33 cellular contexts compared by ENCODE assay signal in genomic region chr10:70960316-70960715, GRCh38.
"Had no signal": no experiment of that assay in that cellular context is flagged by ENCODE, and none has a peak within 500 bp of the region (broad histone marks: within the 10 kb centered on the region; RNA-seq: fewer than 3 reads in every experiment).

No MANE protein-coding gene starts in this region.

- FAIRE-seq: colon had no signal

- DNase-seq: activated B cell treated with CpG ODN at 0.5 μM for 24 hours; activated CD4-positive, alpha-beta memory T cell treated with anti-CD3 and anti-CD28 coated beads for 36 hours; activated CD4-positive, alpha-beta T cell treated with anti-CD3 and anti-CD28 coated beads for 48 hours; activated CD4-positive, alpha-beta T cell treated with anti-CD3 and anti-CD28 coated beads, Interleukin-2, amount 50 U/mL, for 1 hour; activated CD8-positive, alpha-beta memory T cell treated with anti-CD3 and anti-CD28 coated beads, Interleukin-2, amount 10 ng/mL, durations not matched to agents 7 days and 5 days; activated CD8-positive, alpha-beta memory T cell treated with anti-CD3 and anti-CD28 coated beads, Interleukin-2, amount 50 U/mL, for 4 hours; activated CD8-positive, alpha-beta T cell treated with anti-CD3 and anti-CD28 coated beads, Interleukin-2, amount 10 ng/mL, durations not matched to agents 7 days and 5 days; activated effector memory CD4-positive, alpha-beta T cell treated with anti-CD3 and anti-CD28 coated beads, Interleukin-2, amount 50 U/mL, for 16 hours; activated naive CD4-positive, alpha-beta T cell treated with anti-CD3 and anti-CD28 coated beads for 36 hours; activated naive CD8-positive, alpha-beta T cell treated with anti-CD3 and anti-CD28 coated beads for 36 hours; activated naive CD8-positive, alpha-beta T cell treated with anti-CD3 and anti-CD28 coated beads, Interleukin-2, amount 50 U/mL, for 24 hours; activated T-cell treated with anti-CD3 and anti-CD28 coated beads, Interleukin-2, amount 50 U/mL, for 1 hour; activated T-cell treated with anti-CD3 and anti-CD28 coated beads, Interleukin-2, amount 50 U/mL, for 48 hours; adrenal gland; amygdala; aorta; brain microvascular endothelial cell; caudate nucleus; cortex of kidney; dermis blood vessel endothelial cell; effector CD4-positive, alpha-beta T cell; effector memory CD8-positive, alpha-beta T cell; erythroblast; foreskin keratinocyte; gastrocnemius medialis; glutamatergic neuron; T-helper 1 cell; T-helper 17 cell; T1000; WERI-Rb-1 had no signal

- H3K27me3 ChIP-seq: adrenal gland had no signal

- H3K27ac ChIP-seq: adrenal gland, brain microvascular endothelial cell, esophagus muscularis mucosa, foreskin keratinocyte, gastrocnemius medialis, WERI-Rb-1 had no signal

- H3K36me3 ChIP-seq: adrenal gland, brain microvascular endothelial cell, esophagus muscularis mucosa, gastrocnemius medialis, WERI-Rb-1 had no signal

- H3K4me3 ChIP-seq: adrenal gland, esophagus muscularis mucosa, gastrocnemius medialis had no signal

- H3K9me3 ChIP-seq: adrenal gland, esophagus muscularis mucosa, gastrocnemius medialis had no signal

- H3K4me1 ChIP-seq: adrenal gland, esophagus muscularis mucosa, foreskin keratinocyte, gastrocnemius medialis had no signal

- ATAC-seq: activated CD4-positive, CD25-positive, alpha-beta regulatory T cell treated with anti-CD3 and anti-CD28 coated beads, Interleukin-2, amount 50 U/mL, for 24 hours; activated CD8-positive, alpha-beta memory T cell treated with anti-CD3 and anti-CD28 coated beads, Interleukin-2, amount 10 ng/mL, durations not matched to agents 7 days and 5 days; activated CD8-positive, alpha-beta T cell treated with anti-CD3 and anti-CD28 coated beads, Interleukin-2, amount 10 ng/mL, durations not matched to agents 7 days and 5 days; activated naive CD8-positive, alpha-beta T cell treated with anti-CD3 and anti-CD28 coated beads, Interleukin-2, amount 50 U/mL, for 24 hours; effector memory CD8-positive, alpha-beta T cell; foreskin keratinocyte; gastrocnemius medialis; T-helper 17 cell had no signal
